In genomic region chr10:5563991-5564536, GRCh38 we compare ENCODE assay signal across 9 cellular contexts. TPM values are rescaled to one million over a fixed set of nuclear protein-coding genes. Genes with fewer than 3 reads are reported as not detected.
DNase-seq lines count a peak whose midpoint lies in the region; ATAC-seq and TF ChIP-seq lines count a peak whose summit lies in the region.
"Had no signal": no experiment of that assay in that cellular context is flagged by ENCODE, and none has a peak within 500 bp of the region (broad histone marks: within the 10 kb centered on the region; RNA-seq: fewer than 3 reads in every experiment).

No MANE protein-coding gene starts in this region.

- peaks cover 31% of the 10 kb centered on the region for H3K9me1 ChIP-seq in IMR-90 (ENCODE audit: insufficient read depth, low read length)

- intact Hi-C loops in IMR-90 (cut with micrococcal nuclease), result no loop called here

- H3K27me3 ChIP-seq in IMR-90 (ENCODE audit: control insufficient read depth, insufficient read depth, low read length), result no peaks in the 10 kb centered on the region
- no peaks in the 10 kb centered on the region for H3K27me3 ChIP-seq in foreskin keratinocyte
- H3K27me3 ChIP-seq: tibial nerve had no signal

- H3K14ac ChIP-seq in IMR-90 (replicated peaks; ENCODE audit: low read depth, low read length), result peak overlapping the region; percentile 70

- no peak overlapping the region for H3K56ac ChIP-seq in IMR-90 (ENCODE audit: extremely low read depth, insufficient read depth, low read length)

- H2BK20ac ChIP-seq in IMR-90 (ENCODE audit: low read depth, low read length), result peak overlapping the region; percentile 60

- peak overlapping the region; percentile 76 for H4K91ac ChIP-seq in IMR-90 (ENCODE audit: insufficient read depth, low read depth, low read length)

- BruUV-seq in IMR-90 (replicated peaks; lab: Mats Ljungman, UMichigan), result no TSS peak

- H2BK5ac ChIP-seq in IMR-90 (ENCODE audit: low read depth, low read length, poor library complexity, severe bottlenecking), result peak overlapping the region; percentile 35

- no peak overlapping the region for H3K4me2 ChIP-seq in IMR-90 (ENCODE audit: low read depth, low read length)

- H3K18ac ChIP-seq in IMR-90 (ENCODE audit: low read depth, low read length), result peak overlapping the region; percentile 57; the same call in 1 of the 2 replicates

- H2BK15ac ChIP-seq in IMR-90 (ENCODE audit: low read depth, low read length), result peak overlapping the region; percentile 68; the same call in 1 of the 3 replicates

- H3K9me3 ChIP-seq in IMR-90 (ENCODE audit: control insufficient read depth, insufficient read depth, low read length), result no peaks in the 10 kb centered on the region
- H3K9me3 ChIP-seq: tibial nerve had no signal

- H2AFZ ChIP-seq in IMR-90 (replicated peaks; ENCODE audit: low read length, poor library complexity), result peak overlapping the region; percentile 90

- peak overlapping the region; percentile 41 for H2AK5ac ChIP-seq in IMR-90 (ENCODE audit: low read depth, low read length)

- no peaks in the 10 kb centered on the region for H4K20me1 ChIP-seq in IMR-90 (ENCODE audit: insufficient read depth, low read length)

- no peak for TF ChIP-seq CTCF in IMR-90 (conservative IDR thresholded peaks at IDR 0.05; ENCODE audit: low read depth, low read length)
- no peak for TF ChIP-seq CTCF in foreskin keratinocyte (conservative IDR thresholded peaks at IDR 0.05)

- DNase-seq in IMR-90, result peak; percentile 61
- DNase-seq in activated CD8-positive, alpha-beta memory T cell treated with anti-CD3 and anti-CD28 coated beads, Interleukin-2, amount 50 U/mL, for 48 hours, result peak; percentile 64
- peak in 1 of 2 donors; percentile 89 for DNase-seq in foreskin keratinocyte
- peak; percentile 43 to 60 for DNase-seq in stimulated activated CD4-positive, alpha-beta T cell treated with anti-CD3 and anti-CD28 coated beads, Interleukin-4, amount 100 ng/mL, for 4 hours
- no peak for DNase-seq in COLO668 (lab: John Stamatoyannopoulos, UW; ENCODE audit: unreplicated experiment)
- no peak for DNase-seq in HuH-7.5 (ENCODE audit: low spot score)

- H4K8ac ChIP-seq in IMR-90 (ENCODE audit: low read depth in 2 of 2, low read length in 2 of 2), result peak overlapping the region; percentile 42 to 78; a peak in 3 of 4 replicates

- peak overlapping the region; percentile 85 for H3K4ac ChIP-seq in IMR-90 (ENCODE audit: low read depth, low read length)

- POLR2A ChIA-PET in IMR-90 (lab: Charles Lee; ENCODE audit: unreplicated experiment), result no interaction called here

- in situ Hi-C loops in IMR-90 (cut with MboI; ENCODE audit: low sequenced_read_pairs), result no loop called here

- peak overlapping the region; percentile 91 for H2BK120ac ChIP-seq in IMR-90 (ENCODE audit: low read depth, low read length)

- peak overlapping the region; percentile 74 for H4K5ac ChIP-seq in IMR-90 (ENCODE audit: low read depth, low read length)

- 60% methylated on average over 11 of the region's 18 CpGs; no CpG with 5 or more reads in 1 of the 2 experiments for WGBS in IMR-90 (ENCODE audit: extremely low coverage in 2 of 2, insufficient read length in 1 of 2), 2 experiments

- TF ChIP-seq POLR2A in IMR-90 (IDR thresholded peaks at IDR 0.05; ENCODE audit: low read depth, low read length), result no peak

- H3K9ac ChIP-seq in IMR-90 (ENCODE audit: low read depth, low read length), result no peak overlapping the region

- CTCF ChIA-PET in IMR-90 (lab: Yijun Ruan, JAX), result interaction anchor here (1.1 kb wide), 1 partner anchor 59 kb away, joined by 4 read pairs; no protein-coding TSS in a partner anchor

- dilution Hi-C loops in IMR-90 (cut with HindIII; ENCODE audit: low sequenced_read_pairs, unreplicated experiment), result no loop called here

- H3K23ac ChIP-seq in IMR-90 (ENCODE audit: low read depth, low read length), result peak overlapping the region; percentile 73; the same call in 1 of the 2 replicates

- no peak overlapping the region for H3K4me3 ChIP-seq in IMR-90 (ENCODE audit: insufficient read depth, low read depth, low read length)
- H3K4me3 ChIP-seq: tibial nerve had no signal

- no peak for TF ChIP-seq RAD21 in IMR-90 (IDR thresholded peaks at IDR 0.05; ENCODE audit: low read length)

- ATAC-seq in IMR-90 (ENCODE audit: low read depth) (peak; percentile 31; the same call in 1 of the 2 replicates), foreskin keratinocyte (peak; percentile 45), HG02571 (IDR thresholded peaks at IDR 0.05; ENCODE audit: unreplicated experiment) (no peak), GM18520 (IDR thresholded peaks at IDR 0.05; ENCODE audit: unreplicated experiment) (no peak)

- H3K27ac ChIP-seq in IMR-90 (ENCODE audit: insufficient read depth, low read length) (no peak overlapping the region; the same call in 1 of the 2 replicates), foreskin keratinocyte (peak overlapping the region; percentile 99)
- H3K27ac ChIP-seq: tibial nerve had no signal

- H3K36me3 ChIP-seq in IMR-90 (ENCODE audit: control insufficient read depth, insufficient read depth, low read length), result no peaks in the 10 kb centered on the region
- H3K36me3 ChIP-seq: tibial nerve had no signal

- H2AK9ac ChIP-seq in IMR-90 (replicated peaks; ENCODE audit: low read depth, low read length, poor library complexity), result peak overlapping the region; percentile 85

- H3K4me1 ChIP-seq in IMR-90 (ENCODE audit: control insufficient read depth, insufficient read depth, low read length) (peaks cover 32% of the 10 kb centered on the region), foreskin keratinocyte (peaks cover 54% of the 10 kb centered on the region)

- H3K79me1 ChIP-seq in IMR-90 (ENCODE audit: low read depth in 1 of 2, low read length in 2 of 2), result peaks cover 0 to 7% of the 10 kb centered on the region in 2 experiments; a peak in 1 of 4 replicates

TF ChIP-seq in IMR-90, 13 proteins besides CTCF, POLR2A, EP300 and RAD21:
- TF ChIP-seq SMC3 (IDR thresholded peaks at IDR 0.05; ENCODE audit: low read depth, low read length) (no peak), MAFK (IDR thresholded peaks at IDR 0.05; ENCODE audit: low read depth, low read length) (no peak), ELK1 (IDR thresholded peaks at IDR 0.05; ENCODE audit: borderline replicate concordance, low read depth, low read length) (no peak), RFX5 (IDR thresholded peaks at IDR 0.05; ENCODE audit: low read depth, low read length) (no peak), NFE2L2 (IDR thresholded peaks at IDR 0.05; ENCODE audit: low read depth, low read length) (0 out of 2 replicates have a peak, but pooled peaks have one; percentile 18), FOS (IDR thresholded peaks at IDR 0.05; ENCODE audit: low read depth, low read length) (no peak), RCOR1 (IDR thresholded peaks at IDR 0.05; ENCODE audit: insufficient replicate concordance, low read length) (no peak), CEBPB (IDR thresholded peaks at IDR 0.05; ENCODE audit: low read depth, low read length) (no peak), MAZ (IDR thresholded peaks at IDR 0.05; ENCODE audit: borderline replicate concordance, low read depth, low read length) (no peak), USF2 (IDR thresholded peaks at IDR 0.05; ENCODE audit: low read depth, low read length) (peak; percentile 8; the same call in 1 of the 2 replicates), MXI1 (IDR thresholded peaks at IDR 0.05; ENCODE audit: borderline replicate concordance, low read depth, low read length) (no peak), BHLHE40 (IDR thresholded peaks at IDR 0.05; ENCODE audit: low read depth, low read length) (0 out of 2 replicates have a peak, but pooled peaks have one; percentile 17)

RNA-seq across cellular contexts. Expression of gene CALML3, which starts 39.3 kb away (rescaled TPM):
- not detected in 2 replicates for total RNA-seq in IMR-90 (2012; rRNA removed)
- polyA plus RNA-seq in IMR-90 (2012; rRNA removed), result not detected in 2 replicates
- polyA plus RNA-seq in IMR-90 (2012; cell fraction: cytosol; rRNA removed), result not detected in 2 replicates
- not detected in 2 replicates for polyA plus RNA-seq in IMR-90 (2012; cell fraction: nucleus; rRNA removed; ENCODE audit: low replicate concordance)
- 2.7 and 4.7 TPM in 2 replicates for total RNA-seq in foreskin keratinocyte
- 4.5 and 8.0 TPM in 2 replicates for polyA plus RNA-seq in foreskin keratinocyte
- total RNA-seq: tibial nerve had no signal

Comparison
In these comparisons a context has a peak if more than half of its experiments do, and no peak if none do; other contexts are left out.
1. ATAC-seq: peak in IMR-90 (single experiment) and foreskin keratinocyte (single experiment); none in HG02571 (single experiment) and GM18520 (single experiment).
2. DNase-seq: peak in IMR-90 (single experiment), activated CD8-positive, alpha-beta memory T cell treated with anti-CD3 and anti-CD28 coated beads, Interleukin-2, amount 50 U/mL, for 48 hours (single experiment) and stimulated activated CD4-positive, alpha-beta T cell treated with anti-CD3 and anti-CD28 coated beads, Interleukin-4, amount 100 ng/mL, for 4 hours (2 of 2); none in COLO668 (single experiment) and HuH-7.5 (single experiment).